In genomic region chr9:35814106-35814840, GRCh38 we compare ENCODE assay signal across 8 cellular contexts. TPM values are rescaled to one million over a fixed set of nuclear protein-coding genes. Genes with fewer than 3 reads are reported as not detected.
A peak's percentile ranks its signal among the peaks of the same experiment; 100 is the strongest.
DNase-seq lines count a peak whose midpoint lies in the region; ATAC-seq, FAIRE-seq and TF ChIP-seq lines count a peak whose summit lies in the region.

No MANE protein-coding gene starts in this region.

- no peaks in the 10 kb centered on the region for H3K9me3 Mint-ChIP-seq in central memory CD8-positive, alpha-beta T cell

- no peaks in the 10 kb centered on the region for H3K36me3 ChIP-seq in small intestine (ENCODE audit: control insufficient read depth in 2 of 2, insufficient read depth in 2 of 2, low read length in 2 of 2)

- H3K27ac ChIP-seq in RWPE1, result peak overlapping the region; percentile 98
- peak overlapping the region; percentile 92 to 98 for H3K27ac ChIP-seq in small intestine (ENCODE audit: low read depth in 1 of 2, low read length in 1 of 2)

- 2 to 6% (median 3%) methylated on average over 25 to 29 of the region's 29 CpGs for WGBS in small intestine, 3 donors

- POLR2A ChIA-PET in RWPE1 (lab: Yijun Ruan, JAX; ENCODE audit: low non-redundant PET), result no interaction called here

- H3K27me3 ChIP-seq in small intestine (ENCODE audit: control insufficient read depth in 2 of 2, insufficient read depth in 2 of 2, low read length in 2 of 2), result no peaks in the 10 kb centered on the region

- no peaks in the 10 kb centered on the region for H3K9me3 ChIP-seq in small intestine (ENCODE audit: control insufficient read depth, low read depth)

- no peak for FAIRE-seq in small intestine (lab: Jason Lieb, UNC)

- H3K4me3 ChIP-seq in small intestine (ENCODE audit: low read depth in 1 of 2, low read length in 2 of 2), result peak overlapping the region; percentile 71 to 88

- H3K4me3 Mint-ChIP-seq in central memory CD8-positive, alpha-beta T cell, result peak overlapping the region; percentile 91

- CTCF ChIA-PET in RWPE1 (lab: Yijun Ruan, JAX), result interaction anchor here (0.6 to 1.8 kb wide), 9 partner anchors 12 to 580 kb away, joined by 3 to 8 read pairs (median 4); no protein-coding TSS in a partner anchor

- H3K36me3 Mint-ChIP-seq in central memory CD8-positive, alpha-beta T cell (ENCODE audit: insufficient read depth), result peaks cover 27% of the 10 kb centered on the region

- DNase-seq in NCI-H1417 (lab: John Stamatoyannopoulos, UW), result peak; percentile 9 to 75 (median 73)
- DNase-seq in NCI-H1417 treated with DMSO at 0.1 percent for 48 hours (lab: John Stamatoyannopoulos, UW), result no peak
- DNase-seq in RWPE1 (ENCODE audit: low spot score), result peak; percentile 64
- DNase-seq in central memory CD8-positive, alpha-beta T cell (ENCODE audit: low spot score in 2 of 2), result no peak
- peak; percentile 91 for DNase-seq in islet precursor cell
- peak; percentile 86 for DNase-seq in small intestine

- TF ChIP-seq CTCF in RWPE1 (conservative IDR thresholded peaks at IDR 0.05; ENCODE audit: low read depth), result no peak; the same call in 1 of the 2 replicates

- H3K4me1 ChIP-seq in small intestine (ENCODE audit: control insufficient read depth in 2 of 2, insufficient read depth in 1 of 2, low read depth in 1 of 2, low read length in 1 of 2), result peaks cover 6 to 10% of the 10 kb centered on the region in 2 donors

- ATAC-seq in GM19467 (IDR thresholded peaks at IDR 0.05; ENCODE audit: unreplicated experiment) (peak; percentile 28), HG03571 (IDR thresholded peaks at IDR 0.05; ENCODE audit: unreplicated experiment) (peak; percentile 12)
- ATAC-seq in central memory CD8-positive, alpha-beta T cell (replicated peaks; ENCODE audit: extremely low read depth, poor library complexity, severe bottlenecking), result no peak

- peak overlapping the region; percentile 83 for H3K27ac Mint-ChIP-seq in central memory CD8-positive, alpha-beta T cell (ENCODE audit: low read depth)

- no peaks in the 10 kb centered on the region for H3K27me3 Mint-ChIP-seq in central memory CD8-positive, alpha-beta T cell

- peaks cover 38% of the 10 kb centered on the region for H3K4me1 Mint-ChIP-seq in central memory CD8-positive, alpha-beta T cell

RNA-seq across cellular contexts. Expression of gene HINT2, which starts 0.6 kb away (rescaled TPM):
- polyA plus RNA-seq in small intestine, result 100 to 1,000 TPM in 2 of 3 donors, 10 to 100 TPM in 1; 83.4 to 138 (median 104) TPM

RNA-seq across cellular contexts. Expression of gene SPAG8, which starts 2.2 kb away (rescaled TPM):
- polyA plus RNA-seq in small intestine, result under 1 TPM in 1 of 3 donors, not detected in 2; 0.49 TPM

RNA-seq across cellular contexts. Expression of gene FAM221B, which starts 14.3 kb away (rescaled TPM):
- not detected for polyA plus RNA-seq in small intestine

RNA-seq across cellular contexts. Expression of gene TMEM8B, which starts 14.8 kb away (rescaled TPM):
- 1 to 10 TPM in 2 of 3 donors, under 1 TPM in 1; 0.89 to 6.6 (median 2.4) TPM for polyA plus RNA-seq in small intestine

RNA-seq across cellular contexts. Expression of gene NPR2, which starts 22.9 kb away (rescaled TPM):
- polyA plus RNA-seq in small intestine, result 1 to 10 TPM in 2 of 3 donors, under 1 TPM in 1; 0.89 to 8.2 (median 1.6) TPM

Comparison
In these comparisons a context has a peak if more than half of its experiments do, and no peak if none do; other contexts are left out.
1. DNase-seq: peak in NCI-H1417 (3 of 3), RWPE1 (single experiment), islet precursor cell (single experiment) and small intestine (single experiment); none in NCI-H1417 treated with DMSO at 0.1 percent for 48 hours (single experiment) and central memory CD8-positive, alpha-beta T cell (0 of 2).